9 cellular contexts compared by ENCODE assay signal in genomic region chr11:13114566-13115465, GRCh38.
DNase-seq lines count a peak whose midpoint lies in the region; ATAC-seq and TF ChIP-seq lines count a peak whose summit lies in the region.
"Had no signal": no experiment of that assay in that cellular context is flagged by ENCODE, and none has a peak within 500 bp of the region (broad histone marks: within the 10 kb centered on the region; RNA-seq: fewer than 3 reads in every experiment).

No MANE protein-coding gene starts in this region.

- TF ChIP-seq POLR2A in stomach (IDR thresholded peaks at IDR 0.05) (no peak), tibial nerve (IDR thresholded peaks at IDR 0.05) (no peak)

- WGBS in stomach, 5 donors, result 51 to 65% (median 60%) methylated on average over 6 of the region's 6 CpGs
- 79 to 80% methylated on average over 6 of the region's 6 CpGs for WGBS in tibial nerve, 2 donors

- H3K27ac ChIP-seq in caudate nucleus (ENCODE audit: low read depth, low read length) (peak overlapping the region; percentile 54), stomach (peak overlapping the region in 1 of 5 donors; percentile 20), tibial nerve (no peak overlapping the region)
- H3K27ac ChIP-seq: neutrophil had no signal

- H3K36me3 ChIP-seq in stomach (no peaks in the 10 kb centered on the region), tibial nerve (no peaks in the 10 kb centered on the region)
- H3K36me3 ChIP-seq: neutrophil had no signal

- intact Hi-C loops in stomach (cut with DNase I; ENCODE audit: low total_unique reads), result no loop called here

- peaks cover 0 to 17% (median 0%) of the 10 kb centered on the region in 4 donors for H3K4me1 ChIP-seq in stomach
- H3K4me1 ChIP-seq in tibial nerve, result peaks cover 0 to 8% (median 0%) of the 10 kb centered on the region in 4 donors

- H3K4me3 ChIP-seq in stomach (no peak overlapping the region), tibial nerve (no peak overlapping the region)

- peak; percentile 8 for DNase-seq in NK-92 treated with Interleukin-12 subunit alpha and Interleukin-12 subunit beta, amount 100 ng/mL, for 24 hours (lab: John Stamatoyannopoulos, UW)
- DNase-seq in NK-92 (lab: John Stamatoyannopoulos, UW; ENCODE audit: unreplicated experiment), result no peak
- peak; percentile 95 for DNase-seq in NCI-H2029 (lab: John Stamatoyannopoulos, UW)
- DNase-seq in caudate nucleus (lab: John Stamatoyannopoulos, UW), result peak in 10 of 61 donors; percentile 2 to 55 (median 8)
- DNase-seq in stomach, result peak; percentile 50
- DNase-seq in activated T-cell treated with anti-CD3 and anti-CD28 coated beads, Interleukin-2, amount 50 U/mL, for 1 hour, result no peak
- DNase-seq in tibial nerve (ENCODE audit: low spot score in 2 of 2), result no peak

- no peaks in the 10 kb centered on the region for H3K9me3 ChIP-seq in stomach
- no peaks in the 10 kb centered on the region for H3K9me3 ChIP-seq in tibial nerve
- H3K9me3 ChIP-seq: neutrophil had no signal

- no peak for TF ChIP-seq EP300 in stomach (IDR thresholded peaks at IDR 0.05)
- TF ChIP-seq EP300 in tibial nerve (IDR thresholded peaks at IDR 0.05), result no peak

- H3K27me3 ChIP-seq in stomach, result no peaks in the 10 kb centered on the region
- no peaks in the 10 kb centered on the region for H3K27me3 ChIP-seq in tibial nerve
- H3K27me3 ChIP-seq: neutrophil had no signal

- TF ChIP-seq CTCF in stomach (IDR thresholded peaks at IDR 0.05) (peak in 1 of 7 experiments; percentile 23), tibial nerve (IDR thresholded peaks at IDR 0.05) (no peak)

- no peak for ATAC-seq in HG03565 (IDR thresholded peaks at IDR 0.05; ENCODE audit: unreplicated experiment)

Comparison
In these comparisons a context has a peak if more than half of its experiments do, and no peak if none do; other contexts are left out.
1. DNase-seq: peak in NK-92 treated with Interleukin-12 subunit alpha and Interleukin-12 subunit beta, amount 100 ng/mL, for 24 hours (single experiment), NCI-H2029 (single experiment) and stomach (single experiment); none in NK-92 (single experiment), activated T-cell treated with anti-CD3 and anti-CD28 coated beads, Interleukin-2, amount 50 U/mL, for 1 hour (single experiment) and tibial nerve (0 of 2).